Comparison of ENCODE assay signal across 10 cellular contexts in genomic region chr15:45660231-45660979, GRCh38. TPM values are rescaled to one million over a fixed set of nuclear protein-coding genes. Genes with fewer than 3 reads are reported as not detected.
DNase-seq lines count a peak whose midpoint lies in the region; ATAC-seq and TF ChIP-seq lines count a peak whose summit lies in the region.
"Had no signal": no experiment of that assay in that cellular context is flagged by ENCODE, and none has a peak within 500 bp of the region (broad histone marks: within the 10 kb centered on the region; RNA-seq: fewer than 3 reads in every experiment).

No MANE protein-coding gene starts in this region.

- H3K4me3 ChIP-seq in cardiac fibroblast (replicated peaks in 1 of 2; ENCODE audit: low read depth in 2 of 2, low read length in 2 of 2) (no peak overlapping the region), lower lobe of right lung (no peak overlapping the region), vagina (no peak overlapping the region)
- no peak overlapping the region for H3K4me3 ChIP-seq in effector memory CD4-positive, alpha-beta T cell (ENCODE audit: insufficient read depth, low read depth, low read length, poor library complexity, severe bottlenecking)

- peak overlapping the region; percentile 36 for H3K27ac ChIP-seq in lower lobe of right lung
- H3K27ac ChIP-seq in vagina: peak overlapping the region; percentile 5
- no peak overlapping the region for H3K27ac ChIP-seq in effector memory CD4-positive, alpha-beta T cell (ENCODE audit: insufficient read depth, low read length, poor library complexity, severe bottlenecking)

- H3K36me3 ChIP-seq in lower lobe of right lung (peaks cover 51% of the 10 kb centered on the region), vagina (peaks cover 0 to 24% of the 10 kb centered on the region in 2 donors)
- H3K36me3 ChIP-seq in effector memory CD4-positive, alpha-beta T cell (ENCODE audit: control insufficient read depth, insufficient read depth, low read length): peaks cover 38% of the 10 kb centered on the region

- DNase-seq in Right ventricle myocardium inferior (ENCODE audit: missing footprints) (no peak), cardiac septum (ENCODE audit: low spot score) (no peak), cardiac fibroblast (ENCODE audit: low read depth in 2 of 2) (peak; percentile 12 to 37), lower lobe of right lung (no peak), vagina (ENCODE audit: extremely low spot score in 2 of 2) (no peak), NOMO-1 treated with dmso at 0.1 percent for 144 hours (lab: John Stamatoyannopoulos, UW; ENCODE audit: unreplicated experiment) (no peak), OCI-M2 (lab: John Stamatoyannopoulos, UW; ENCODE audit: unreplicated experiment) (no peak)
- no peak for DNase-seq in effector memory CD4-positive, alpha-beta T cell
- DNase-seq: activated T-cell treated with anti-CD3 and anti-CD28 coated beads for 4 hours; naive thymus-derived CD8-positive, alpha-beta T cell had no signal

- H3K9me3 ChIP-seq in lower lobe of right lung (no peaks in the 10 kb centered on the region), vagina (no peaks in the 10 kb centered on the region)
- no peaks in the 10 kb centered on the region for H3K9me3 ChIP-seq in effector memory CD4-positive, alpha-beta T cell (ENCODE audit: control insufficient read depth, low read length)

- H3K27me3 ChIP-seq in lower lobe of right lung (ENCODE audit: low read depth): no peaks in the 10 kb centered on the region
- H3K27me3 ChIP-seq in vagina: no peaks in the 10 kb centered on the region
- no peaks in the 10 kb centered on the region for H3K27me3 ChIP-seq in effector memory CD4-positive, alpha-beta T cell (replicated peaks; ENCODE audit: control insufficient read depth, insufficient read depth, low read length, poor library complexity, severe bottlenecking)

- TF ChIP-seq CTCF in cardiac fibroblast (IDR thresholded peaks at IDR 0.05; ENCODE audit: low read depth, low read length) (no peak), lower lobe of right lung (IDR thresholded peaks at IDR 0.05) (no peak), vagina (IDR thresholded peaks at IDR 0.05) (no peak)

- TF ChIP-seq POLR2A in vagina (IDR thresholded peaks at IDR 0.05): no peak

- ATAC-seq in Right ventricle myocardium inferior: peak; percentile 23
- ATAC-seq in lower lobe of right lung: peak; percentile 69 to 78
- ATAC-seq: naive thymus-derived CD8-positive, alpha-beta T cell had no signal

- H3K4me1 ChIP-seq in lower lobe of right lung (peaks cover 31% of the 10 kb centered on the region), vagina (peaks cover 23% of the 10 kb centered on the region)
- no peaks in the 10 kb centered on the region for H3K4me1 ChIP-seq in effector memory CD4-positive, alpha-beta T cell (ENCODE audit: control insufficient read depth, insufficient read depth, low read length, poor library complexity, severe bottlenecking)

- intact Hi-C loops in Right ventricle myocardium inferior (cut with DNase I) (no loop called here), cardiac septum (cut with DNase I) (no loop called here), lower lobe of right lung (cut with DNase I) (no loop called here), vagina (cut with DNase I) (no loop called here)

RNA-seq across cellular contexts. Expression of gene SQOR, which starts 25.6 kb away (rescaled TPM):
- 21.5 TPM for total RNA-seq in Right ventricle myocardium inferior
- 12.3 TPM for total RNA-seq in cardiac septum
- 97.1 TPM for total RNA-seq in lower lobe of right lung
- total RNA-seq in vagina: 52.8 TPM

Comparison
In these comparisons a context has a peak if more than half of its experiments do, and no peak if none do; other contexts are left out.
1. DNase-seq: peak in cardiac fibroblast (2 of 2); none in Right ventricle myocardium inferior (single experiment), cardiac septum (single experiment), lower lobe of right lung (single experiment), vagina (0 of 2), effector memory CD4-positive, alpha-beta T cell (0 of 3), NOMO-1 treated with dmso at 0.1 percent for 144 hours (single experiment) and OCI-M2 (single experiment).